Comparison of ENCODE assay signal across 4 cellular contexts in genomic region chr7:72949276-72949675, GRCh38. TPM values are rescaled to one million over a fixed set of nuclear protein-coding genes. Genes with fewer than 3 reads are reported as not detected.
"Had no signal": no experiment of that assay in that cellular context is flagged by ENCODE, and none has a peak within 500 bp of the region (broad histone marks: within the 10 kb centered on the region; RNA-seq: fewer than 3 reads in every experiment).

No MANE protein-coding gene starts in this region.

RNA-seq across cellular contexts. Expression of gene TRIM74, which starts 20.0 kb away (rescaled TPM):
- total RNA-seq: GM23338, HT-29, IMR-90 had no signal
- polyA plus RNA-seq: GM23338, H1 had no signal
